Comparison of ENCODE assay signal across 1 cellular context in the genomic region with DNA sequence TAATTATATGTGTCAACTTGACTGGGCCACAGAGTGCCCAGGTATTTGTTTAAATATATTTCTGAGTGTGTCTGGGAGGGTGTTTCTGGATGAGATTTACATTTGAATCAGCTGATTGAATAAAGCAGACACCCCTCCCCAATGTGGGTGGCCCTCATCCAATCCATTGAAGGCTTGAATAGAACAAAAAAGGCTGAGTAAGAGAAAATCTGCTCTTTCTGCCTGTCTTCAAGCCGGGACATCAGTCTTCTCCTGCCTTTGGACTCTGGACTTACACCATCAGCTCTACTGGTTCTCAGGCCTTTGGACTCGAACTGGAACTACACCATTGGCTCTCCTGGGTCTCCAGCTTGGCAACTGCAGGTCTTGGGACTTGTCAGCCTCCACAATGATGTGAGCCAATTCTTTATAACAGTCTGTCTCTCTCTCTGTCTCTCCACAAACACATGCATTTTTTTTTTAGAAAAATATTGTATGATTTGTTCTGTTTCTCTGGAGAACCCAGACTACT.
A peak's percentile ranks its signal among the peaks of the same experiment; 100 is the strongest.
TF ChIP-seq lines count a peak whose summit lies in the region.

No MANE protein-coding gene starts in this region.

TF ChIP-seq in HepG2, 621 proteins besides CTCF, POLR2A, EP300 and RAD21:
- TF ChIP-seq ZNF546 (CRISPR knock-in tag; conservative IDR thresholded peaks at IDR 0.05) (no peak), HNF4A (CRISPR knock-in tag; IDR thresholded peaks at IDR 0.05) (peak; percentile 36; the same call in 1 of the 2 replicates), RORA (CRISPR knock-in tag; IDR thresholded peaks at IDR 0.05) (no peak), THYN1 (CRISPR knock-in tag; IDR thresholded peaks at IDR 0.05; ENCODE audit: borderline replicate concordance, low read depth) (no peak), MAFK (conservative IDR thresholded peaks at IDR 0.05 in 1 of 2, IDR thresholded peaks at IDR 0.05 in 1 of 2; ENCODE audit: low read length in 2 of 2) (peak; percentile 25 to 57; a peak in 3 of 4 replicates), KLF6 (CRISPR knock-in tag; IDR thresholded peaks at IDR 0.05) (no peak), ZNF17 (CRISPR knock-in tag; IDR thresholded peaks at IDR 0.05) (peak; percentile 85; the same call in 1 of the 2 replicates), PHF8 (CRISPR knock-in tag; IDR thresholded peaks at IDR 0.05) (no peak)
- TF ChIP-seq, protein P1, sequence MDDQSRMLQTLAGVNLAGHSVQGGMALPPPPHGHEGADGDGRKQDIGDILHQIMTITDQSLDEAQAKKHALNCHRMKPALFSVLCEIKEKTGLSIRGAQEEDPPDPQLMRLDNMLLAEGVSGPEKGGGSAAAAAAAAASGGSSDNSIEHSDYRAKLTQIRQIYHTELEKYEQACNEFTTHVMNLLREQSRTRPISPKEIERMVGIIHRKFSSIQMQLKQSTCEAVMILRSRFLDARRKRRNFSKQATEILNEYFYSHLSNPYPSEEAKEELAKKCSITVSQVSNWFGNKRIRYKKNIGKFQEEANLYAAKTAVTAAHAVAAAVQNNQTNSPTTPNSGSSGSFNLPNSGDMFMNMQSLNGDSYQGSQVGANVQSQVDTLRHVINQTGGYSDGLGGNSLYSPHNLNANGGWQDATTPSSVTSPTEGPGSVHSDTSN (CRISPR knock-in tag; IDR thresholded peaks at IDR 0.05; ENCODE audit: borderline replicate concordance) = no peak
